In the genomic region with DNA sequence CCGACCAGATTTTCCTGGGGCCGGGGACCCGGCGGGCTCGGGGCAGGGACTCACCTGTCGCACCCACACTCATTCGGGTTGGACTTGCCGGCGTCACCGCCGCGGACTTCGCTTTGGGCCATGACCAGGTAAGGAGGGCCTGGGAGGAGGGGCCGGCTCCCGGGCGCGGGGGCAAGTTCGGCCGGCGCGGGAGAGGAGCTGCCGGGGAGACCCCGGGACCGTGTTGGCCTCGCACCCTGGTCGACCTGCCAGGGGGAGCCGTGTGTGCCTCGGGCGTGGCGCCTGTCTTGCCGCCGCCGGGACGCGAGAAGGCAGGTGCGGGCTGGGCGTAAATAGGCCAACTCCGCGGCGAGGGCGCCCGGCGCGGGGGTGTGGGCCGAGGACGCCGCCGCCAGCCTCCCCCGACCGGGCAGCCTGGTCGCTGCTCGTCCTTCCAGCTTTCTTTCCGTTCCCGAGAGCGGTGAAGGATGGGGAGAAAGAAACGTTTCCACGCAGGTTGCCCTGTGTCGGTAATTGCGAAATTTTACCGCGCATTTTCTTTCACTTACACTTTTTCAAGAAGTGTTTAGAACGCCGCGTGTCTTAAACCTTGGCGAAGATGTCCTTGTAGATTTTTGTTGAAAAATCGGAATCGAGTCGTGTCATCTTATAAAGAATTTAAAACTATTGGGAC, we compare ENCODE assay signal across 8 cellular contexts. TPM values are rescaled to one million over a fixed set of nuclear protein-coding genes. Genes with fewer than 3 reads are reported as not detected.
DNase-seq lines count a peak whose midpoint lies in the region; ATAC-seq and TF ChIP-seq lines count a peak whose summit lies in the region.

No MANE protein-coding gene starts in this region.

- H3K27ac ChIP-seq in gastroesophageal sphincter: peak overlapping the region; percentile 83 to 99 (median 95)

- TF ChIP-seq CTCF in gastroesophageal sphincter (IDR thresholded peaks at IDR 0.05) (no peak), omental fat pad (IDR thresholded peaks at IDR 0.05) (no peak)

- DNase-seq in NCI-H82 (lab: John Stamatoyannopoulos, UW) (peak; percentile 41), NCI-H82 treated with DMSO at 0.1 percent for 48 hours (lab: John Stamatoyannopoulos, UW; ENCODE audit: unreplicated experiment) (no peak), MV-4-11 (lab: John Stamatoyannopoulos, UW) (peak; percentile 40), omental fat pad (ENCODE audit: low spot score) (no peak)
- peak; percentile 83 for DNase-seq in activated effector memory CD4-positive, alpha-beta T cell treated with anti-CD3 and anti-CD28 coated beads, Interleukin-2, amount 50 U/mL, for 16 hours

- no peak for TF ChIP-seq POLR2A in gastroesophageal sphincter (IDR thresholded peaks at IDR 0.05)

- ATAC-seq in gastroesophageal sphincter: no peak
- ATAC-seq in omental fat pad (ENCODE audit: low FRiP score): peak; percentile 6
- no peak for ATAC-seq in HG03378 (IDR thresholded peaks at IDR 0.05; ENCODE audit: unreplicated experiment)
- ATAC-seq in HG03139 (IDR thresholded peaks at IDR 0.05; ENCODE audit: unreplicated experiment): no peak

- H3K4me3 ChIP-seq in gastroesophageal sphincter: peak overlapping the region; percentile 96 to 99

- H3K36me3 ChIP-seq in gastroesophageal sphincter: peaks cover 0 to 17% of the 10 kb centered on the region in 2 donors

- H3K4me1 ChIP-seq in gastroesophageal sphincter: peaks cover 3 to 41% (median 17%) of the 10 kb centered on the region in 3 donors

- 0% methylated on average over 13 to 20 of the region's 68 CpGs for WGBS in gastroesophageal sphincter (ENCODE audit: low coverage in 1 of 2), 2 donors

- no peaks in the 10 kb centered on the region for H3K27me3 ChIP-seq in gastroesophageal sphincter

- TF ChIP-seq EP300 in gastroesophageal sphincter (IDR thresholded peaks at IDR 0.05): no peak

- no peaks in the 10 kb centered on the region for H3K9me3 ChIP-seq in gastroesophageal sphincter

RNA-seq across cellular contexts. Expression of gene USP1, which starts 0.6 kb away (rescaled TPM):
- total RNA-seq in gastroesophageal sphincter (10 to 100 TPM; 23.0 to 39.9 (median 33.7) TPM), omental fat pad (10 to 100 TPM; 15.1 to 26.2 (median 16.2) TPM)

Comparison
In these comparisons a context has a peak if more than half of its experiments do, and no peak if none do; other contexts are left out.
1. DNase-seq: peak in NCI-H82 (single experiment), MV-4-11 (single experiment) and activated effector memory CD4-positive, alpha-beta T cell treated with anti-CD3 and anti-CD28 coated beads, Interleukin-2, amount 50 U/mL, for 16 hours (single experiment); none in NCI-H82 treated with DMSO at 0.1 percent for 48 hours (single experiment) and omental fat pad (single experiment).